1 cellular context compared by ENCODE assay signal in the genomic region with DNA sequence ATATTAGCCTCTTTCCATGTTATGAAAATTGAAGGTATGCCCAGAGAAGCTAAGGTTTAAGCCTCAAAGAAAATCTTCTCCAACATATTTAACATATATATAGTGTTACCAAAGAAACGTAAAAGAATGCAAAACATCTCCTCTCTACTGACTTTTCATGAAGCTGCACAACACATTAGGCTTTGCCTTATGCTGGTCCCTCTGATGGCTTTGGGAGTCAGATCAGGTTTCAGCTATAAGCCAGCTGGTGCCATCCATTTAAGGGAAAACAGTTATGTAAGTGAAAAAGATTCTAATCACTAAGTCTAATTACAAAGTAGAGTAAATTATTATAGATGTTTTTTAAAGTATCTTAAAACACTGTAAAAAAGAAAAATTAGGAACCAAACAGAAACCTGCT.
TF ChIP-seq lines count a peak whose summit lies in the region.

No MANE protein-coding gene starts in this region.

TF ChIP-seq in K562, 482 proteins besides CTCF, POLR2A, EP300 and RAD21 (continued from another document):
- TF ChIP-seq ZNF77 (CRISPR knock-in tag; IDR thresholded peaks at IDR 0.05), result no peak
